In the genomic region with DNA sequence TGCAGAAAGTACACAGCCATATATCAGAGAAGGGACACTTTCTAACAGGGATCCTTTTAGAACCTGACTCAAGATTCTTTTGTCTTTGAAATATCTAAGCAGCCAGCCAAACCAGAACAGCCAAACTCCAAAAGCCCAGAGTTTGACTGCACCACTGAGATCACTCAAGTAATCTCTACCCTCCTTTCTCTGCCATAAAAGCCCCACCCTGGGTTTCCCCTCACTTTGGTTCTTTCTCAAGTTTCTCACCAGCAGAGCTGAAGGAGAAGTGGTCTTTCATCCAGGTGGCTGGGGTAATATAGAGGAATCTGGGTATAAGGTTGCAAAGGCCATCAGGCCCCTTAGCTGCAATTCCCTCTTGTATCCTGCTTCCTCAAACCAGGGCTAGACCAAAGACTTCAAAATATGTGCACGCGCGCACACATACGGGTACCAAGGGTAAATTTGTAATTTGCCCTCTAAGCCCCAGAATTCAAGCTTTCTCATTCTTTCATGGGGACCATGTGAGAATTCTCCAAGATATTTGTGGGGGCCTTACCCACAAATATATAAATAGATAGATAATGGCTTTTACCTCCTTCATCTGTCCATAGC, we compare ENCODE assay signal across 36 cellular contexts. TPM values are rescaled to one million over a fixed set of nuclear protein-coding genes. Genes with fewer than 3 reads are reported as not detected.
"Had no signal": no experiment of that assay in that cellular context is flagged by ENCODE, and none has a peak within 500 bp of the region (broad histone marks: within the 10 kb centered on the region; RNA-seq: fewer than 3 reads in every experiment).

No MANE protein-coding gene starts in this region.

- H3K9me3 ChIP-seq: esophagus muscularis mucosa, gastroesophageal sphincter, heart left ventricle, left lung, mucosa of descending colon, prostate gland, right atrium auricular region, sigmoid colon, testis, tibial artery, upper lobe of left lung had no signal

- DNase-seq: dermis blood vessel endothelial cell; effector memory CD4-positive, alpha-beta T cell; foreskin keratinocyte; heart left ventricle; kidney; left lung; mesenchymal stem cell; mucosa of descending colon; naive B cell; nucleus accumbens; sigmoid colon; stimulated activated CD4-positive, alpha-beta T cell treated with anti-CD3 and anti-CD28 coated beads, Interleukin-2, amount 100 ng/mL, for 24 hours; stimulated activated CD4-positive, alpha-beta T cell treated with anti-CD3 and anti-CD28 coated beads, Interleukin-4, amount 100 ng/mL, for 24 hours; stimulated activated naive CD8-positive, alpha-beta T cell treated with anti-CD3 and anti-CD28 coated beads, Interleukin-15, Interleukin-2, amounts not matched to agents 100 U/mL and 50 U/mL, for 24 hours; substantia nigra; testis; tibial artery; upper lobe of left lung had no signal

- H3K9me3 Mint-ChIP-seq: mesothelial cell of epicardium; natural killer cell treated with Interleukin-12 subunit alpha and Interleukin-12 subunit beta and Interleukin-15 and Interleukin-18, amount 100 ng/mL, for 72 hours; neural crest cell; stimulated activated effector memory CD8-positive, alpha-beta T cell treated with anti-CD3 and anti-CD28 coated beads, Interleukin-12 subunit alpha, Interleukin-12 subunit beta, amount 100 ng/mL, for 72 hours had no signal

- H3K27ac ChIP-seq: coronary artery, esophagus muscularis mucosa, foreskin keratinocyte, gastroesophageal sphincter, heart left ventricle, hepatocyte, left lung, prostate gland, right atrium auricular region, sigmoid colon, testis, tibial artery, upper lobe of left lung had no signal

- H3K4me3 ChIP-seq: coronary artery, esophagus muscularis mucosa, gastroesophageal sphincter, heart left ventricle, hepatocyte, left lung, mucosa of descending colon, prostate gland, right atrium auricular region, sigmoid colon, testis, tibial artery, upper lobe of left lung had no signal

- H3K79me2 ChIP-seq: hepatocyte had no signal

- H3K4me2 ChIP-seq: hepatocyte had no signal

- FAIRE-seq: endothelial cell of umbilical vein, kidney, urothelium cell line had no signal

- H3K4me1 ChIP-seq: esophagus muscularis mucosa, foreskin keratinocyte, gastroesophageal sphincter, heart left ventricle, left lung, prostate gland, right atrium auricular region, sigmoid colon, testis, tibial artery, upper lobe of left lung had no signal

- H3K4me1 Mint-ChIP-seq: mesothelial cell of epicardium; naive B cell; stimulated activated effector memory CD8-positive, alpha-beta T cell treated with anti-CD3 and anti-CD28 coated beads, Interleukin-12 subunit alpha, Interleukin-12 subunit beta, amount 100 ng/mL, for 72 hours had no signal

- ATAC-seq: foreskin keratinocyte; gastroesophageal sphincter; heart left ventricle; left lung; mucosa of descending colon; natural killer cell treated with Interleukin-12 subunit alpha and Interleukin-12 subunit beta and Interleukin-15 and Interleukin-18, amount 100 ng/mL, for 72 hours; stimulated activated effector memory CD8-positive, alpha-beta T cell treated with anti-CD3 and anti-CD28 coated beads, Interleukin-12 subunit alpha, Interleukin-12 subunit beta, amount 100 ng/mL, for 72 hours; stimulated activated naive CD8-positive, alpha-beta T cell treated with anti-CD3 and anti-CD28 coated beads, Interleukin-15, Interleukin-2, amounts not matched to agents 100 U/mL and 50 U/mL, for 24 hours had no signal

- H3K27me3 ChIP-seq: hepatocyte, right atrium auricular region, testis, tibial artery, upper lobe of left lung had no signal

- H3K4me3 Mint-ChIP-seq: mesothelial cell of epicardium; naive B cell; natural killer cell treated with Interleukin-12 subunit alpha and Interleukin-12 subunit beta and Interleukin-15 and Interleukin-18, amount 100 ng/mL, for 72 hours; neural crest cell; stimulated activated effector memory CD8-positive, alpha-beta T cell treated with anti-CD3 and anti-CD28 coated beads, Interleukin-12 subunit alpha, Interleukin-12 subunit beta, amount 100 ng/mL, for 72 hours had no signal

- H3K36me3 Mint-ChIP-seq: naive B cell; natural killer cell treated with Interleukin-12 subunit alpha and Interleukin-12 subunit beta and Interleukin-15 and Interleukin-18, amount 100 ng/mL, for 72 hours; stimulated activated effector memory CD8-positive, alpha-beta T cell treated with anti-CD3 and anti-CD28 coated beads, Interleukin-12 subunit alpha, Interleukin-12 subunit beta, amount 100 ng/mL, for 72 hours had no signal

- H2AFZ ChIP-seq: hepatocyte had no signal

- H3K27ac Mint-ChIP-seq: mesothelial cell of epicardium; naive B cell; natural killer cell treated with Interleukin-12 subunit alpha and Interleukin-12 subunit beta and Interleukin-15 and Interleukin-18, amount 100 ng/mL, for 72 hours; stimulated activated effector memory CD8-positive, alpha-beta T cell treated with anti-CD3 and anti-CD28 coated beads, Interleukin-12 subunit alpha, Interleukin-12 subunit beta, amount 100 ng/mL, for 72 hours had no signal

- H3K36me3 ChIP-seq: esophagus muscularis mucosa, gastroesophageal sphincter, heart left ventricle, left lung, prostate gland, right atrium auricular region, sigmoid colon, tibial artery, upper lobe of left lung had no signal

RNA-seq across cellular contexts. Expression of gene GPX5, which starts 42.9 kb away (rescaled TPM):
- total RNA-seq: dermis blood vessel endothelial cell; endothelial cell of umbilical vein; epithelial cell of proximal tubule; esophagus muscularis mucosa; fibroblast of lung; foreskin keratinocyte; gastroesophageal sphincter; heart left ventricle; hepatocyte; kidney; left lung; lower leg skin; lung microvascular endothelial cell; mesothelial cell of epicardium; mucosa of descending colon; natural killer cell treated with Interleukin-12 subunit alpha and Interleukin-12 subunit beta and Interleukin-15 and Interleukin-18, amount 100 ng/mL, for 72 hours; neural crest cell; osteocyte; prostate gland; right atrium auricular region; sigmoid colon; skeletal muscle tissue; upper lobe of left lung had no signal

RNA-seq across cellular contexts. Expression of gene GPX6, which starts 53.0 kb away (rescaled TPM):
- total RNA-seq: dermis blood vessel endothelial cell; endothelial cell of umbilical vein; epithelial cell of proximal tubule; esophagus muscularis mucosa; fibroblast of lung; foreskin keratinocyte; gastroesophageal sphincter; heart left ventricle; hepatocyte; kidney; left lung; lower leg skin; lung microvascular endothelial cell; mesothelial cell of epicardium; mucosa of descending colon; natural killer cell treated with Interleukin-12 subunit alpha and Interleukin-12 subunit beta and Interleukin-15 and Interleukin-18, amount 100 ng/mL, for 72 hours; neural crest cell; osteocyte; right atrium auricular region; sigmoid colon; skeletal muscle tissue; upper lobe of left lung had no signal
